In genomic region chrX:125295337-125295736, GRCh38 we compare ENCODE assay signal across 11 cellular contexts. TPM values are rescaled to one million over a fixed set of nuclear protein-coding genes. Genes with fewer than 3 reads are reported as not detected.
A peak's percentile ranks its signal among the peaks of the same experiment; 100 is the strongest.
DNase-seq lines count a peak whose midpoint lies in the region; ATAC-seq and TF ChIP-seq lines count a peak whose summit lies in the region.
"Had no signal": no experiment of that assay in that cellular context is flagged by ENCODE, and none has a peak within 500 bp of the region (broad histone marks: within the 10 kb centered on the region; RNA-seq: fewer than 3 reads in every experiment).

No MANE protein-coding gene starts in this region.

- intact Hi-C loops in posterior vena cava (cut with DNase I): no loop called here

- DNase-seq in epithelial cell of esophagus (ENCODE audit: low read depth) (peak; percentile 30), posterior vena cava (ENCODE audit: low spot score) (no peak), HCEC 1CT (no peak), inferior parietal cortex (ENCODE audit: extremely low spot score) (no peak), HT-29 (ENCODE audit: low spot score) (no peak)
- DNase-seq: dermis blood vessel endothelial cell, left colon, NCI-H1092 treated with DMSO at 0.1 percent for 48 hours had no signal

- TF ChIP-seq CTCF in epithelial cell of esophagus (IDR thresholded peaks at IDR 0.05; ENCODE audit: insufficient read depth, low read depth, low read length, missing control alignments): no peak

- H3K4me3 ChIP-seq in epithelial cell of esophagus (ENCODE audit: low read length): no peak overlapping the region

- ATAC-seq in GM18867 (IDR thresholded peaks at IDR 0.05; ENCODE audit: unreplicated experiment) (peak; percentile 76), GM21723 (IDR thresholded peaks at IDR 0.05; ENCODE audit: unreplicated experiment) (peak; percentile 79), HG03457 (IDR thresholded peaks at IDR 0.05; ENCODE audit: unreplicated experiment) (peak; percentile 88)
- ATAC-seq: left colon had no signal

RNA-seq across cellular contexts. Expression of gene TEX13C, which starts 24.3 kb away (rescaled TPM):
- total RNA-seq in posterior vena cava: not detected
- not detected in 2 replicates for total RNA-seq in HT-29 (2014; rRNA removed; shearing (Covaris generic))
- total RNA-seq: dermis blood vessel endothelial cell, left colon had no signal
